ENCODE assay signal across 12 cellular contexts in the genomic region with DNA sequence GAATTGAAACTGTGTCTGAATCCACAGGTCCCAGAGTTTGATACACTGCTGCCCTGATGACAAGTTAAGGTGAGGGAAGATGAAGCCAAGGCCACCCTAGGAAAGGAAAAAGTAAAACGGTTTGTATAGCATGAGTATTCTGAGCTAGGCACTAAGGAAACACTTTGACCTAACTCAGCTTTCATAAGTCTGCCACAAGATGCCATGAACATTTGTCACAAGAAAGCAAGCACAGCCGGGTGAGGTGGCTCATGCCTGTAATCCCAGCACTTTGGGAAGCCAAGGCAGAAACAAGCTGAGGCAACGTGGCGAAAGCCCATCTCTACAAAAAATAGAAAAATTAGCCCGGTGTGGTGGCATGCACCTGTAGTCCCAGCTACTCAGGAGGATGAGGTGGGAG. TPM values are rescaled to one million over a fixed set of nuclear protein-coding genes. Genes with fewer than 3 reads are reported as not detected.
DNase-seq lines count a peak whose midpoint lies in the region; ATAC-seq and TF ChIP-seq lines count a peak whose summit lies in the region.
"Had no signal": no experiment of that assay in that cellular context is flagged by ENCODE, and none has a peak within 500 bp of the region (broad histone marks: within the 10 kb centered on the region; RNA-seq: fewer than 3 reads in every experiment).

No MANE protein-coding gene starts in this region.

- H3K4me1 Mint-ChIP-seq in activated CD4-positive, alpha-beta T cell treated with anti-CD3 and anti-CD28 coated beads, Interleukin-2, amount 10 ng/mL, durations not matched to agents 7 days and 5 days = peaks cover 41% of the 10 kb centered on the region

- no peak for DNase-seq in activated CD4-positive, alpha-beta T cell treated with anti-CD3 and anti-CD28 coated beads, Interleukin-2, amount 10 ng/mL, durations not matched to agents 7 days and 5 days
- DNase-seq in activated CD4-positive, alpha-beta T cell treated with anti-CD3 and anti-CD28 coated beads for 1 hour = no peak
- DNase-seq in RWPE2 (ENCODE audit: low spot score) (no peak), epithelial cell of prostate (ENCODE audit: low read depth, low spot score) (no peak), skeletal muscle cell (ENCODE audit: low read depth) (peak; percentile 14), D341Med (ENCODE audit: low spot score) (no peak)
- no peak for DNase-seq in stimulated activated CD8-positive, alpha-beta memory T cell treated with anti-CD3 and anti-CD28 coated beads, Interleukin-4, amount 100 ng/mL, for 48 hours
- DNase-seq: stimulated activated CD4-positive, alpha-beta T cell treated with anti-CD3 and anti-CD28 coated beads, Interleukin-2, amount 100 ng/mL, for 24 hours; upper lobe of left lung had no signal

- ATAC-seq in RWPE2 (ENCODE audit: low read depth) (no peak), GM18520 (IDR thresholded peaks at IDR 0.05; ENCODE audit: unreplicated experiment) (no peak)

- H3K27me3 Mint-ChIP-seq in activated CD4-positive, alpha-beta T cell treated with anti-CD3 and anti-CD28 coated beads, Interleukin-2, amount 10 ng/mL, durations not matched to agents 7 days and 5 days = no peaks in the 10 kb centered on the region
- H3K27me3 Mint-ChIP-seq: B cell, IgD-negative memory B cell had no signal

- peaks cover 53% of the 10 kb centered on the region for H3K4me1 ChIP-seq in RWPE2 (ENCODE audit: insufficient read depth, poor library complexity, severe bottlenecking)

- H3K4me3 ChIP-seq in RWPE2 (ENCODE audit: severe bottlenecking) (no peak overlapping the region), skeletal muscle cell (ENCODE audit: low read depth, low read length) (no peak overlapping the region)
- H3K4me3 ChIP-seq: upper lobe of left lung had no signal

- H3K9me3 Mint-ChIP-seq in activated CD4-positive, alpha-beta T cell treated with anti-CD3 and anti-CD28 coated beads, Interleukin-2, amount 10 ng/mL, durations not matched to agents 7 days and 5 days = peaks cover 16% of the 10 kb centered on the region
- H3K9me3 Mint-ChIP-seq: IgD-negative memory B cell had no signal

- POLR2A ChIA-PET in activated CD4-positive, alpha-beta T cell treated with anti-CD3 and anti-CD28 coated beads, Interleukin-2, amount 10 ng/mL, durations not matched to agents 7 days and 5 days (lab: Charles Lee) = no interaction called here

- no peaks in the 10 kb centered on the region for H3K27me3 ChIP-seq in RWPE2 (ENCODE audit: insufficient read depth, poor library complexity, severe bottlenecking)
- H3K27me3 ChIP-seq: upper lobe of left lung had no signal

- peak overlapping the region; percentile 76 for H3K27ac Mint-ChIP-seq in activated CD4-positive, alpha-beta T cell treated with anti-CD3 and anti-CD28 coated beads, Interleukin-2, amount 10 ng/mL, durations not matched to agents 7 days and 5 days
- H3K27ac Mint-ChIP-seq: B cell had no signal

- H3K27ac ChIP-seq in RWPE2 (ENCODE audit: poor library complexity, severe bottlenecking) = peak overlapping the region; percentile 83
- peak overlapping the region; percentile 88 for H3K27ac ChIP-seq in epithelial cell of prostate
- H3K27ac ChIP-seq: upper lobe of left lung had no signal

- TF ChIP-seq CTCF in RWPE2 (IDR thresholded peaks at IDR 0.05; ENCODE audit: poor library complexity, severe bottlenecking) = no peak

- H3K4me3 Mint-ChIP-seq in activated CD4-positive, alpha-beta T cell treated with anti-CD3 and anti-CD28 coated beads, Interleukin-2, amount 10 ng/mL, durations not matched to agents 7 days and 5 days = no peak overlapping the region
- H3K4me3 Mint-ChIP-seq: B cell, IgD-negative memory B cell had no signal

- CTCF ChIA-PET in activated CD4-positive, alpha-beta T cell treated with anti-CD3 and anti-CD28 coated beads, Interleukin-2, amount 10 ng/mL, durations not matched to agents 7 days and 5 days (lab: Charles Lee) = interaction anchor here (0.6 to 1.1 kb wide), 2 partner anchors 11 to 19 kb away, joined by 3 to 4 read pairs; no protein-coding TSS in a partner anchor

- H3K9me3 ChIP-seq in RWPE2 (ENCODE audit: severe bottlenecking) = no peaks in the 10 kb centered on the region
- H3K9me3 ChIP-seq: upper lobe of left lung had no signal

- peaks cover 20% of the 10 kb centered on the region for H3K36me3 ChIP-seq in RWPE2 (ENCODE audit: low read depth)
- H3K36me3 ChIP-seq: upper lobe of left lung had no signal

- H3K36me3 Mint-ChIP-seq in activated CD4-positive, alpha-beta T cell treated with anti-CD3 and anti-CD28 coated beads, Interleukin-2, amount 10 ng/mL, durations not matched to agents 7 days and 5 days (ENCODE audit: low read depth) = peaks cover 33% of the 10 kb centered on the region
- H3K36me3 Mint-ChIP-seq: IgD-negative memory B cell had no signal

RNA-seq across cellular contexts. Expression of a gene that starts 34.2 kb away (rescaled TPM):
- 10 to 100 TPM; 14.7 to 16.0 TPM for total RNA-seq in activated CD4-positive, alpha-beta T cell treated with anti-CD3 and anti-CD28 coated beads, Interleukin-2, amount 10 ng/mL, durations not matched to agents 7 days and 5 days
